ENCODE assay signal across 1 cellular context in genomic region chr21:31484219-31484618, GRCh38.
TF ChIP-seq lines count a peak whose summit lies in the region.

No MANE protein-coding gene starts in this region.

TF ChIP-seq in WTC11, 78 proteins besides CTCF, POLR2A, EP300 and RAD21:
- TF ChIP-seq ZNF532 (CRISPR knock-in tag; IDR thresholded peaks at IDR 0.05; ENCODE audit: borderline replicate concordance) (no peak), MYBL2 (CRISPR knock-in tag; IDR thresholded peaks at IDR 0.05) (no peak), E2F5 (CRISPR knock-in tag; IDR thresholded peaks at IDR 0.05) (no peak), KAT7 (CRISPR knock-in tag; IDR thresholded peaks at IDR 0.05; ENCODE audit: borderline replicate concordance) (no peak), GTF2I (CRISPR knock-in tag; conservative IDR thresholded peaks at IDR 0.05) (no peak), HMGA2 (CRISPR knock-in tag; IDR thresholded peaks at IDR 0.05) (no peak), USF2 (CRISPR knock-in tag; IDR thresholded peaks at IDR 0.05) (no peak), NFE2L1 (CRISPR knock-in tag; IDR thresholded peaks at IDR 0.05) (no peak), CBFB (CRISPR knock-in tag; IDR thresholded peaks at IDR 0.05; ENCODE audit: low read depth) (no peak), ZNF138 (CRISPR knock-in tag; conservative IDR thresholded peaks at IDR 0.05) (no peak), FOXP1 (CRISPR knock-in tag; IDR thresholded peaks at IDR 0.05; ENCODE audit: borderline replicate concordance) (no peak), ETV6 (CRISPR knock-in tag; IDR thresholded peaks at IDR 0.05) (no peak), MXD4 (CRISPR knock-in tag; IDR thresholded peaks at IDR 0.05; ENCODE audit: borderline replicate concordance) (no peak), ERG (CRISPR knock-in tag; IDR thresholded peaks at IDR 0.05) (no peak), NR1H2 (CRISPR knock-in tag; IDR thresholded peaks at IDR 0.05) (no peak), FOXK1 (CRISPR knock-in tag; IDR thresholded peaks at IDR 0.05) (no peak), SOX15 (CRISPR knock-in tag; IDR thresholded peaks at IDR 0.05) (no peak), ZNF425 (CRISPR knock-in tag; conservative IDR thresholded peaks at IDR 0.05) (no peak), NR3C1 (CRISPR knock-in tag; conservative IDR thresholded peaks at IDR 0.05; ENCODE audit: low read depth) (no peak), OVOL2 (CRISPR knock-in tag; IDR thresholded peaks at IDR 0.05; ENCODE audit: borderline replicate concordance) (no peak)
